Comparison of ENCODE assay signal across 1 cellular context in the genomic region with DNA sequence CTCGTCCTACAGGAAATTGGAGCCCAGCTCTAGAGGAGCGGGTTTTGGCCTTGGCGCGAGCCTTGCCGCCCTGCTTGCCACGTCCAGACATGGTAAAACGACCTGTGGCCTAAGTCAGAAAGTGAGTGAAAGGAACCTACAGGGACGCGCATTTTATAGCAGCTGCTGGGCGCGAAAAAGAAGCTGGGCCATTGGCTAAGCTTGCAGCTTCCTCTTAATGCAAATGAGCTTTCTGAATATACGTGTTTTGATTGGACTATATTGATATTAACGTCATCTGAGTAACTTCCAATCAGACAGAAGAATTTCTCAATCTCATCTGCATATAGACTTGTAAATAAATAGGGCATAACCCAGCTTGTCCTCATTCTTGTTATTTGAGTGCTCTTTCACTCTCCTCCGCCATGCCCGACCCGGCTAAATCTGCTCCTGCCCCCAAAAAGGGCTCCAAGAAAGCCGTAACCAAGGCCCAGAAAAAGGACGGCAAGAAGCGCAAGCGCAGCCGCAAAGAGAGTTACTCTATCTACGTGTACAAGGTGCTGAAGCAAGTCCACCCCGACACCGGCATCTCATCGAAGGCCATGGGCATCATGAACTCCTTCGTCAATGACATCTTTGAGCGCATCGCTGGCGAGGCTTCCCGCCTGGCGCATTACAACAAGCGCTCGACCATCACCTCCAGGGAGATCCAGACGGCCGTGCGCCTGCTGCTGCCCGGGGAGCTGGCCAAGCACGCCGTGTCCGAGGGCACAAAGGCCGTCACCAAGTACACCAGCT.
TF ChIP-seq lines count a peak whose summit lies in the region.

No MANE protein-coding gene starts in this region.

TF ChIP-seq in HepG2, 621 proteins besides CTCF, POLR2A, EP300 and RAD21 (continued from another document and continues in another):
- TF ChIP-seq, protein P1, sequence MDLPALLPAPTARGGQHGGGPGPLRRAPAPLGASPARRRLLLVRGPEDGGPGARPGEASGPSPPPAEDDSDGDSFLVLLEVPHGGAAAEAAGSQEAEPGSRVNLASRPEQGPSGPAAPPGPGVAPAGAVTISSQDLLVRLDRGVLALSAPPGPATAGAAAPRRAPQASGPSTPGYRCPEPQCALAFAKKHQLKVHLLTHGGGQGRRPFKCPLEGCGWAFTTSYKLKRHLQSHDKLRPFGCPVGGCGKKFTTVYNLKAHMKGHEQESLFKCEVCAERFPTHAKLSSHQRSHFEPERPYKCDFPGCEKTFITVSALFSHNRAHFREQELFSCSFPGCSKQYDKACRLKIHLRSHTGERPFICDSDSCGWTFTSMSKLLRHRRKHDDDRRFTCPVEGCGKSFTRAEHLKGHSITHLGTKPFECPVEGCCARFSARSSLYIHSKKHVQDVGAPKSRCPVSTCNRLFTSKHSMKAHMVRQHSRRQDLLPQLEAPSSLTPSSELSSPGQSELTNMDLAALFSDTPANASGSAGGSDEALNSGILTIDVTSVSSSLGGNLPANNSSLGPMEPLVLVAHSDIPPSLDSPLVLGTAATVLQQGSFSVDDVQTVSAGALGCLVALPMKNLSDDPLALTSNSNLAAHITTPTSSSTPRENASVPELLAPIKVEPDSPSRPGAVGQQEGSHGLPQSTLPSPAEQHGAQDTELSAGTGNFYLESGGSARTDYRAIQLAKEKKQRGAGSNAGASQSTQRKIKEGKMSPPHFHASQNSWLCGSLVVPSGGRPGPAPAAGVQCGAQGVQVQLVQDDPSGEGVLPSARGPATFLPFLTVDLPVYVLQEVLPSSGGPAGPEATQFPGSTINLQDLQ (CRISPR knock-in tag; IDR thresholded peaks at IDR 0.05) = peak; percentile 93
- peak; percentile 98 for TF ChIP-seq KDM2A (CRISPR knock-in tag; IDR thresholded peaks at IDR 0.05; ENCODE audit: borderline replicate concordance, low read depth)
- peak; percentile 56; the same call in 1 of the 2 replicates for TF ChIP-seq ZNF572 (CRISPR knock-in tag; IDR thresholded peaks at IDR 0.05)
- TF ChIP-seq KLF6 (CRISPR knock-in tag; IDR thresholded peaks at IDR 0.05) = peak; percentile 97
- TF ChIP-seq CBFB (CRISPR knock-in tag; IDR thresholded peaks at IDR 0.05) = peak; percentile 85
- TF ChIP-seq ZFAT (CRISPR knock-in tag; conservative IDR thresholded peaks at IDR 0.05) = peak; percentile 16; the same call in 1 of the 2 replicates
- peak; percentile 47; the same call in 1 of the 2 replicates for TF ChIP-seq ZNF468 (CRISPR knock-in tag; IDR thresholded peaks at IDR 0.05)
- TF ChIP-seq, protein P2, sequence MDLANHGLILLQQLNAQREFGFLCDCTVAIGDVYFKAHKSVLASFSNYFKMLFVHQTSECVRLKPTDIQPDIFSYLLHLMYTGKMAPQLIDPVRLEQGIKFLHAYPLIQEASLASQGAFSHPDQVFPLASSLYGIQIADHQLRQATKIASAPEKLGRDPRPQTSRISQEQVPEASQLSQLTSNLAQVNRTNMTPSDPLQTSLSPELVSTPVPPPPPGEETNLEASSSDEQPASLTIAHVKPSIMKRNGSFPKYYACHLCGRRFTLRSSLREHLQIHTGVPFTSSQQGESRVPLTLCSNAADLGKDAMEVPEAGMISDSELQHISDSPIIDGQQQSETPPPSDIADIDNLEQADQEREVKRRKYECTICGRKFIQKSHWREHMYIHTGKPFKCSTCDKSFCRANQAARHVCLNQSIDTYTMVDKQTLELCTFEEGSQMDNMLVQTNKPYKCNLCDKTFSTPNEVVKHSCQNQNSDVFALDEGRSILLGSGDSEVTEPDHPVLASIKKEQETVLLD (CRISPR knock-in tag; IDR thresholded peaks at IDR 0.05; ENCODE audit: low read depth) = peak; percentile 24; the same call in 1 of the 2 replicates
- TF ChIP-seq, protein P3, sequence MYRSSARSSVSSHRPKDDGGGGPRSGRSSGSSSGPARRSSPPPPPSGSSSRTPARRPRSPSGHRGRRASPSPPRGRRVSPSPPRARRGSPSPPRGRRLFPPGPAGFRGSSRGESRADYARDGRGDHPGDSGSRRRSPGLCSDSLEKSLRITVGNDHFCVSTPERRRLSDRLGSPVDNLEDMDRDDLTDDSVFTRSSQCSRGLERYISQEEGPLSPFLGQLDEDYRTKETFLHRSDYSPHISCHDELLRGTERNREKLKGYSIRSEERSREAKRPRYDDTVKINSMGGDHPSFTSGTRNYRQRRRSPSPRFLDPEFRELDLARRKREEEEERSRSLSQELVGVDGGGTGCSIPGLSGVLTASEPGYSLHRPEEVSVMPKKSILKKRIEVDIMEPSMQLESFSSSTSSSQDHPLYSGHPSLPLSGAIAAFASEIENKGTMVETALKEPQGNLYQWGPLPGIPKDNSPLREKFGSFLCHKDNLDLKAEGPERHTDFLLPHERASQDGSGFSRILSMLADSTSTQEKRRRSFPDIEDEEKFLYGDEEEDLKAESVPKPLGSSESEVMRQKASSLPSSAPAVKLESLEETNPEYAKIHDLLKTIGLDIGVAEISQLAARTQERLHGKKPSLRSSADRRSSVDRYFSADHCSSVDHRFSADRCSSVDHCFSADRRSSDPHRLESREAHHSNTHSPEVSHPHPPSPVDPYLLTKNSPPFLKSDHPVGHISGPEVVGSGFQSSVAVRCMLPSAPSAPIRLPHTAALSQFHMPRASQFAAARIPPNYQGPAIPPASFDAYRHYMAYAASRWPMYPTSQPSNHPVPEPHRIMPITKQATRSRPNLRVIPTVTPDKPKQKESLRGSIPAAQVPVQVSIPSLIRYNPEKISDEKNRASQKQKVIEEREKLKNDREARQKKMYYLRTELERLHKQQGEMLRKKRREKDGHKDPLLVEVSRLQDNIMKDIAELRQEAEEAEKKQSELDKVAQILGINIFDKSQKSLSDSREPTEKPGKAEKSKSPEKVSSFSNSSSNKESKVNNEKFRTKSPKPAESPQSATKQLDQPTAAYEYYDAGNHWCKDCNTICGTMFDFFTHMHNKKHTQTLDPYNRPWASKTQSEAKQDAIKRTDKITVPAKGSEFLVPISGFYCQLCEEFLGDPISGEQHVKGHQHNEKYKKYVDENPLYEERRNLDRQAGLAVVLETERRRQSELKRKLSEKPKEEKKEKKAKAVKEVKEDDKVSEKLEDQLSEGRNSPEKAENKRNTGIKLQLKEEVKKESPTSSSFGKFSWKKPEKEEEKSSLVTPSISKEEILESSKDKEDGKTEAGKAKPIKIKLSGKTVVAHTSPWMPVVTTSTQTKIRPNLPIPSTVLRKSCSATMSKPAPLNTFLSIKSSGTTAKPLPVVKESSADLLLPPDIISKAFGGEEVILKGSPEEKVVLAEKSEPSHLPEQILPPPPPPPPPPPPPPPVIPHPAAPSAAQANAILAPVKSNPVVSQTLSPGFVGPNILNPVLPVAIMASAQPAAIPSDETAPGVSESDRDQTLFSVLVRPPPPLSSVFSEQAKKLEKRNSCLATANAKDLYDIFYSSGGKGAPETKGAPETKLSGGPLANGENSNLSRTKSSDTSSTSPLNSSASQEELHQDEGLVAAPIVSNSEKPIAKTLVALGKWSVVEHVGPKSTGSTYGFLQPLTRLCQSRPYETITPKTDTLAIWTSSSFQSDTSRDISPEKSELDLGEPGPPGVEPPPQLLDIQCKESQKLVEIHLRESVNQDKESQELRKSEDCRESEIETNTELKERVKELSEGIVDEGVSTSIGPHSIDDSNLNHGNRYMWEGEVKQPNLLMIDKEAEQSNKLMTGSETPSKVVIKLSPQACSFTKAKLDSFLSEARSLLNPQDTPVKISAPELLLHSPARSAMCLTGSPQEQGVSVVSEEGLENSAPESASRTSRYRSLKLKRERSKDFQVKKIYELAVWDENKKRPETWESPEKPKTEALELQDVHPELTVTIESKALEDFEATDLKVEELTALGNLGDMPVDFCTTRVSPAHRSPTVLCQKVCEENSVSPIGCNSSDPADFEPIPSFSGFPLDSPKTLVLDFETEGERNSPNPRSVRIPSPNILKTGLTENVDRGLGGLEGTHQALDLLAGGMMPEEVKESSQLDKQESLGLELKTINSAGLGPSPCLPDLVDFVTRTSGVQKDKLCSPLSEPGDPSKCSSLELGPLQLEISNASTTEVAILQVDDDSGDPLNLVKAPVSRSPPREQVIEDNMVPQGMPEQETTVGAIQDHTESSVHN (CRISPR knock-in tag; IDR thresholded peaks at IDR 0.05) = no peak; the same call in 1 of the 2 replicates
- TF ChIP-seq ZNF792 (CRISPR knock-in tag; IDR thresholded peaks at IDR 0.05) = peak; percentile 78; the same call in 1 of the 2 replicates
- no peak for TF ChIP-seq FOXP1 (IDR thresholded peaks at IDR 0.05)
- TF ChIP-seq FOXP1 (CRISPR knock-in tag; IDR thresholded peaks at IDR 0.05) = 0 out of 2 replicates have a peak, but pooled peaks have one; percentile 30
- TF ChIP-seq, protein P4, sequence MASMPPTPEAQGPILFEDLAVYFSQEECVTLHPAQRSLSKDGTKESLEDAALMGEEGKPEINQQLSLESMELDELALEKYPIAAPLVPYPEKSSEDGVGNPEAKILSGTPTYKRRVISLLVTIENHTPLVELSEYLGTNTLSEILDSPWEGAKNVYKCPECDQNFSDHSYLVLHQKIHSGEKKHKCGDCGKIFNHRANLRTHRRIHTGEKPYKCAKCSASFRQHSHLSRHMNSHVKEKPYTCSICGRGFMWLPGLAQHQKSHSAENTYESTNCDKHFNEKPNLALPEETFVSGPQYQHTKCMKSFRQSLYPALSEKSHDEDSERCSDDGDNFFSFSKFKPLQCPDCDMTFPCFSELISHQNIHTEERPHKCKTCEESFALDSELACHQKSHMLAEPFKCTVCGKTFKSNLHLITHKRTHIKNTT (CRISPR knock-in tag; IDR thresholded peaks at IDR 0.05) = no peak
- TF ChIP-seq MATR3 (CRISPR knock-in tag; IDR thresholded peaks at IDR 0.05) = no peak
- no peak; the same call in 1 of the 2 replicates for TF ChIP-seq ZNF761 (CRISPR knock-in tag; conservative IDR thresholded peaks at IDR 0.05)
- peak; percentile 85 for TF ChIP-seq HNRNPL (IDR thresholded peaks at IDR 0.05; ENCODE audit: low read depth, low read length)
- TF ChIP-seq, protein P5, sequence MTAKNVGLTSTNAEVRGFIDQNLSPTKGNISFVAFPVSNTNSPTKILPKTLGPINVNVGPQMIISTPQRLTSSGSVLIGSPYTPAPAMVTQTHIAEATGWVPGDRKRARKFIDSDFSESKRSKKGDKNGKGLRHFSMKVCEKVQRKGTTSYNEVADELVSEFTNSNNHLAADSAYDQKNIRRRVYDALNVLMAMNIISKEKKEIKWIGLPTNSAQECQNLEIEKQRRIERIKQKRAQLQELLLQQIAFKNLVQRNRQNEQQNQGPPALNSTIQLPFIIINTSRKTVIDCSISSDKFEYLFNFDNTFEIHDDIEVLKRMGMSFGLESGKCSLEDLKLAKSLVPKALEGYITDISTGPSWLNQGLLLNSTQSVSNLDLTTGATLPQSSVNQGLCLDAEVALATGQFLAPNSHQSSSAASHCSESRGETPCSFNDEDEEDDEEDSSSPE (CRISPR knock-in tag; IDR thresholded peaks at IDR 0.05) = peak; percentile 97
- TF ChIP-seq, protein P6, sequence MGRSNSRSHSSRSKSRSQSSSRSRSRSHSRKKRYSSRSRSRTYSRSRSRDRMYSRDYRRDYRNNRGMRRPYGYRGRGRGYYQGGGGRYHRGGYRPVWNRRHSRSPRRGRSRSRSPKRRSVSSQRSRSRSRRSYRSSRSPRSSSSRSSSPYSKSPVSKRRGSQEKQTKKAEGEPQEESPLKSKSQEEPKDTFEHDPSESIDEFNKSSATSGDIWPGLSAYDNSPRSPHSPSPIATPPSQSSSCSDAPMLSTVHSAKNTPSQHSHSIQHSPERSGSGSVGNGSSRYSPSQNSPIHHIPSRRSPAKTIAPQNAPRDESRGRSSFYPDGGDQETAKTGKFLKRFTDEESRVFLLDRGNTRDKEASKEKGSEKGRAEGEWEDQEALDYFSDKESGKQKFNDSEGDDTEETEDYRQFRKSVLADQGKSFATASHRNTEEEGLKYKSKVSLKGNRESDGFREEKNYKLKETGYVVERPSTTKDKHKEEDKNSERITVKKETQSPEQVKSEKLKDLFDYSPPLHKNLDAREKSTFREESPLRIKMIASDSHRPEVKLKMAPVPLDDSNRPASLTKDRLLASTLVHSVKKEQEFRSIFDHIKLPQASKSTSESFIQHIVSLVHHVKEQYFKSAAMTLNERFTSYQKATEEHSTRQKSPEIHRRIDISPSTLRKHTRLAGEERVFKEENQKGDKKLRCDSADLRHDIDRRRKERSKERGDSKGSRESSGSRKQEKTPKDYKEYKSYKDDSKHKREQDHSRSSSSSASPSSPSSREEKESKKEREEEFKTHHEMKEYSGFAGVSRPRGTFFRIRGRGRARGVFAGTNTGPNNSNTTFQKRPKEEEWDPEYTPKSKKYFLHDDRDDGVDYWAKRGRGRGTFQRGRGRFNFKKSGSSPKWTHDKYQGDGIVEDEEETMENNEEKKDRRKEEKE (IDR thresholded peaks at IDR 0.05) = no peak
- TF ChIP-seq, protein P7, sequence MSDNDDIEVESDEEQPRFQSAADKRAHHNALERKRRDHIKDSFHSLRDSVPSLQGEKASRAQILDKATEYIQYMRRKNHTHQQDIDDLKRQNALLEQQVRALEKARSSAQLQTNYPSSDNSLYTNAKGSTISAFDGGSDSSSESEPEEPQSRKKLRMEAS (IDR thresholded peaks at IDR 0.05) = peak; percentile 82; the same call in 1 of the 2 replicates
- TF ChIP-seq POLR2G (IDR thresholded peaks at IDR 0.05; ENCODE audit: low read depth, low read length) = peak; percentile 98
- peak; percentile 42; the same call in 1 of the 2 replicates for TF ChIP-seq HCFC1 (IDR thresholded peaks at IDR 0.05; ENCODE audit: low read depth, low read length)
- no peak for TF ChIP-seq ZNF577 (CRISPR knock-in tag; IDR thresholded peaks at IDR 0.05; ENCODE audit: borderline replicate concordance, low read depth)
- TF ChIP-seq, protein P8, sequence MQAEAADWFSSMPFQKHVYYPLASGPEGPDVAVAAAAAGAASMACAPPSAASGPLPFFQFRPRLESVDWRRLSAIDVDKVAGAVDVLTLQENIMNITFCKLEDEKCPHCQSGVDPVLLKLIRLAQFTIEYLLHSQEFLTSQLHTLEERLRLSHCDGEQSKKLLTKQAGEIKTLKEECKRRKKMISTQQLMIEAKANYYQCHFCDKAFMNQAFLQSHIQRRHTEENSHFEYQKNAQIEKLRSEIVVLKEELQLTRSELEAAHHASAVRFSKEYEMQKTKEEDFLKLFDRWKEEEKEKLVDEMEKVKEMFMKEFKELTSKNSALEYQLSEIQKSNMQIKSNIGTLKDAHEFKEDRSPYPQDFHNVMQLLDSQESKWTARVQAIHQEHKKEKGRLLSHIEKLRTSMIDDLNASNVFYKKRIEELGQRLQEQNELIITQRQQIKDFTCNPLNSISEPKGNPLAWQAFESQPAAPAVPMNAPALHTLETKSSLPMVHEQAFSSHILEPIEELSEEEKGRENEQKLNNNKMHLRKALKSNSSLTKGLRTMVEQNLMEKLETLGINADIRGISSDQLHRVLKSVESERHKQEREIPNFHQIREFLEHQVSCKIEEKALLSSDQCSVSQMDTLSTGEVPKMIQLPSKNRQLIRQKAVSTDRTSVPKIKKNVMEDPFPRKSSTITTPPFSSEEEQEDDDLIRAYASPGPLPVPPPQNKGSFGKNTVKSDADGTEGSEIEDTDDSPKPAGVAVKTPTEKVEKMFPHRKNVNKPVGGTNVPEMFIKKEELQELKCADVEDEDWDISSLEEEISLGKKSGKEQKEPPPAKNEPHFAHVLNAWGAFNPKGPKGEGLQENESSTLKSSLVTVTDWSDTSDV (CRISPR knock-in tag; IDR thresholded peaks at IDR 0.05) = peak; percentile 63
- TF ChIP-seq, protein P9, sequence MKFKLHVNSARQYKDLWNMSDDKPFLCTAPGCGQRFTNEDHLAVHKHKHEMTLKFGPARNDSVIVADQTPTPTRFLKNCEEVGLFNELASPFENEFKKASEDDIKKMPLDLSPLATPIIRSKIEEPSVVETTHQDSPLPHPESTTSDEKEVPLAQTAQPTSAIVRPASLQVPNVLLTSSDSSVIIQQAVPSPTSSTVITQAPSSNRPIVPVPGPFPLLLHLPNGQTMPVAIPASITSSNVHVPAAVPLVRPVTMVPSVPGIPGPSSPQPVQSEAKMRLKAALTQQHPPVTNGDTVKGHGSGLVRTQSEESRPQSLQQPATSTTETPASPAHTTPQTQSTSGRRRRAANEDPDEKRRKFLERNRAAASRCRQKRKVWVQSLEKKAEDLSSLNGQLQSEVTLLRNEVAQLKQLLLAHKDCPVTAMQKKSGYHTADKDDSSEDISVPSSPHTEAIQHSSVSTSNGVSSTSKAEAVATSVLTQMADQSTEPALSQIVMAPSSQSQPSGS (CRISPR knock-in tag; IDR thresholded peaks at IDR 0.05) = peak; percentile 92
